Comparison of ENCODE assay signal across 8 cellular contexts in genomic region chr13:102724923-102725322, GRCh38. TPM values are rescaled to one million over a fixed set of nuclear protein-coding genes. Genes with fewer than 3 reads are reported as not detected.
DNase-seq lines count a peak whose midpoint lies in the region; ATAC-seq and TF ChIP-seq lines count a peak whose summit lies in the region.

No MANE protein-coding gene starts in this region.

- TF ChIP-seq POLR2A in GM18505 (IDR thresholded peaks at IDR 0.05; ENCODE audit: borderline replicate concordance, extremely low read depth, insufficient read depth, insufficient read length) = no peak

- no peaks in the 10 kb centered on the region for H3K9me2 ChIP-seq in PC-9 (ENCODE audit: insufficient read depth)

- H3K9me3 ChIP-seq in DND-41 (ENCODE audit: insufficient read depth, low read length, severe bottlenecking) (no peaks in the 10 kb centered on the region), PC-9 (ENCODE audit: insufficient read depth, low read depth) (no peaks in the 10 kb centered on the region)

- ATAC-seq in DND-41 (ENCODE audit: insufficient read depth, low read depth) (peak; percentile 29; the same call in 1 of the 3 replicates), HG02870 (IDR thresholded peaks at IDR 0.05; ENCODE audit: unreplicated experiment) (peak; percentile 70), HG03196 (IDR thresholded peaks at IDR 0.05; ENCODE audit: unreplicated experiment) (no peak), GM18505 (IDR thresholded peaks at IDR 0.05; ENCODE audit: unreplicated experiment) (no peak)

- no peaks in the 10 kb centered on the region; the same call in 1 of the 2 replicates for H3F3A ChIP-seq in PC-9 (ENCODE audit: insufficient read depth, low read depth)

- H3K9ac ChIP-seq in DND-41 (ENCODE audit: low read depth, low read length) = no peak overlapping the region

- no peaks in the 10 kb centered on the region for H4K20me1 ChIP-seq in DND-41 (ENCODE audit: insufficient read depth, low read length)
- H4K20me1 ChIP-seq in PC-9 (ENCODE audit: insufficient read depth) = no peaks in the 10 kb centered on the region

- H3K36me3 ChIP-seq in DND-41 (ENCODE audit: insufficient read depth, low read length) (no peaks in the 10 kb centered on the region), PC-9 (ENCODE audit: low read depth) (no peaks in the 10 kb centered on the region)

- CTCF ChIA-PET in PC-9 (lab: Charles Lee) = interaction anchor here (0.6 to 1.2 kb wide), 7 partner anchors 10 to 133 kb away, joined by 3 to 6 read pairs (median 4); no protein-coding TSS in a partner anchor

- intact Hi-C loops in PC-9 (cut with micrococcal nuclease; ENCODE audit: unreplicated experiment) = loop anchor here (1.0 to 5.0 kb wide), 4 partner anchors 73 to 144 kb away; no protein-coding TSS in a partner anchor

- no peak overlapping the region for H3K4me3 ChIP-seq in DND-41 (ENCODE audit: low read depth in 1 of 2, low read length in 2 of 2)
- no peak overlapping the region for H3K4me3 ChIP-seq in PC-9
- no peak overlapping the region for H3K4me3 ChIP-seq in fibroblast of pulmonary artery (replicated peaks; ENCODE audit: low read depth, low read length)

- H3K4me1 ChIP-seq in DND-41 (ENCODE audit: insufficient read depth, low read length) (no peaks in the 10 kb centered on the region), PC-9 (replicated peaks; ENCODE audit: insufficient read depth) (peaks cover 12% of the 10 kb centered on the region)

- no peak overlapping the region for H3K4me2 ChIP-seq in DND-41 (ENCODE audit: insufficient read depth, low read length)
- H3K4me2 ChIP-seq in PC-9 = peak overlapping the region; percentile 61

- DNase-seq in DND-41 (no peak), PC-9 (peak; percentile 12 to 87), fibroblast of pulmonary artery (ENCODE audit: low read depth) (peak; percentile 74), superior temporal gyrus (ENCODE audit: extremely low spot score) (peak; percentile 75)
- DNase-seq in effector CD4-positive, alpha-beta T cell = no peak

- no peaks in the 10 kb centered on the region for H3K79me2 ChIP-seq in DND-41 (ENCODE audit: insufficient read depth, low read length)
- H3K79me2 ChIP-seq in PC-9 (ENCODE audit: low read depth) = no peaks in the 10 kb centered on the region

- H2AFZ ChIP-seq in DND-41 (ENCODE audit: low read depth, low read length) = no peak overlapping the region
- peak overlapping the region; percentile 71; the same call in 1 of the 2 replicates for H2AFZ ChIP-seq in PC-9

- H3K27ac ChIP-seq in DND-41 (ENCODE audit: low read length) = no peak overlapping the region
- H3K27ac ChIP-seq in PC-9 = 0 out of 2 replicates have a peak overlapping the region, but pooled peaks have one; percentile 38

- POLR2A ChIA-PET in PC-9 (lab: Charles Lee; ENCODE audit: unreplicated experiment) = interaction anchor here (0.7 to 1.0 kb wide), 2 partner anchors 74 to 133 kb away, joined by 3 to 6 read pairs; no protein-coding TSS in a partner anchor

- H3K27me3 ChIP-seq in DND-41 (ENCODE audit: insufficient read depth, low read length, poor library complexity) (no peaks in the 10 kb centered on the region), PC-9 (ENCODE audit: insufficient read depth, low read depth) (no peaks in the 10 kb centered on the region)

- no TSS peak for BruUV-seq in PC-9 (replicated peaks; lab: Mats Ljungman, UMichigan)

- TF ChIP-seq CTCF in DND-41 (IDR thresholded peaks at IDR 0.05; ENCODE audit: borderline replicate concordance, extremely low read depth, low read length, poor library complexity, severe bottlenecking) (peak; percentile 35), PC-9 (conservative IDR thresholded peaks at IDR 0.05) (peak; percentile 78), fibroblast of pulmonary artery (IDR thresholded peaks at IDR 0.05; ENCODE audit: low read length, missing control alignments) (peak; percentile 43)

RNA-seq across cellular contexts. Expression of gene METTL21C, which starts 30.1 kb away (rescaled TPM):
- total RNA-seq in PC-9 (2021) = not detected in 2 replicates

RNA-seq across cellular contexts. Expression of gene TEX30, which starts 48.7 kb away (rescaled TPM):
- total RNA-seq in PC-9 (2021) = 9.3 and 13.1 TPM in 2 replicates

Comparison
In these comparisons a context has a peak if more than half of its experiments do, and no peak if none do; other contexts are left out.
1. ATAC-seq: peak in DND-41 (single experiment) and HG02870 (single experiment); none in HG03196 (single experiment) and GM18505 (single experiment).
2. DNase-seq: peak in PC-9 (2 of 2), fibroblast of pulmonary artery (single experiment) and superior temporal gyrus (single experiment); none in DND-41 (single experiment) and effector CD4-positive, alpha-beta T cell (single experiment).
3. Peak in every context shown above with its lines, with median percentiles within 50 percentile points of each other: CTCF ChIP-seq.